15 cellular contexts compared by ENCODE assay signal in the genomic region with DNA sequence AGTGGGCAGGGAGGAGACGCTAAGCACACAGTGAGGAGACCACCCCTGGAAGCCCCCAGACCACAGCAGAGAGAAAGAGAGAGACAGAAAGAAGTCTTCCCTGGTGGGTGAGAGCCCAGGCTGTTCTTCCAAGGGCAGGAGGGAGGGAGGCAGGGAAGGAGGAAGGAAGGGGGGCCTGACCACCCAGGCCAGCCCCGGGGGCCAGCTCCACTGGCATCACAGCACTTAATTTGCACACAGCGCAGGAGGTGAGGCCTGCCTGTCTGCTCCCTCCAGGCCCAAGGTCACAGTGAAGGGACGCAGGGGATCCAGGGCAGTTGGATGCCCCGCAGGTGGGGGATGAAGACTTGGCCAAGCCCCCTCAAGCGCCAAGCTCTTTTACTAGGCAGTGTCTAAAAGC.
"Had no signal": no experiment of that assay in that cellular context is flagged by ENCODE, and none has a peak within 500 bp of the region (broad histone marks: within the 10 kb centered on the region; RNA-seq: fewer than 3 reads in every experiment).

No MANE protein-coding gene starts in this region.

- H3K4me3 Mint-ChIP-seq: activated B cell treated with CpG ODN at 0.5 μM for 24 hours; activated CD4-positive, alpha-beta T cell treated with anti-CD3 and anti-CD28 coated beads, Interleukin-2, amount 10 ng/mL, durations not matched to agents 7 days and 5 days; natural killer cell; stimulated activated naive CD8-positive, alpha-beta T cell treated with anti-CD3 and anti-CD28 coated beads, Interleukin-15, Interleukin-2, amounts not matched to agents 100 ng/mL and 50 ng/mL, for 24 hours; T-helper 1 cell treated with Interleukin-12 subunit alpha and Interleukin-12 subunit beta and Interleukin-4 antibody, amounts not matched to agents 30 μg/mL and 1 μg/mL, for 36 hours had no signal

- DNase-seq: activated B cell treated with CpG ODN at 0.5 μM for 24 hours; activated CD4-positive, alpha-beta T cell treated with anti-CD3 and anti-CD28 coated beads, Interleukin-2, amount 10 ng/mL, durations not matched to agents 7 days and 5 days; amniotic stem cell; brain microvascular endothelial cell; dermis blood vessel endothelial cell; natural killer cell; occipital lobe; stimulated activated CD4-positive, alpha-beta T cell treated with anti-CD3 and anti-CD28 coated beads, Interleukin-15, amount 100 ng/mL, for 24 hours; stimulated activated CD4-positive, alpha-beta T cell treated with anti-CD3 and anti-CD28 coated beads, Interleukin-4, amount 100 ng/mL, for 24 hours; testis had no signal

- H3K9me3 Mint-ChIP-seq: activated B cell treated with CpG ODN at 0.5 μM for 24 hours; activated CD4-positive, alpha-beta T cell treated with anti-CD3 and anti-CD28 coated beads, Interleukin-2, amount 10 ng/mL, durations not matched to agents 7 days and 5 days; activated naive CD4-positive, alpha-beta T cell treated with anti-CD3 and anti-CD28 coated beads, Interleukin-2, amount 50 U/mL, for 72 hours; activated T-helper 2 cell treated with anti-CD3 and anti-CD28 coated beads, Interferon-gamma antibody, Interleukin-2, Interleukin-4, amounts not matched to agents 10 μg/mL and 5 μg/mL and 100 μg/mL, durations not matched to agents 14 hours and 24 hours and 36 hours; natural killer cell; stimulated activated naive CD8-positive, alpha-beta T cell treated with anti-CD3 and anti-CD28 coated beads, Interleukin-15, Interleukin-2, amounts not matched to agents 100 ng/mL and 50 ng/mL, for 24 hours; T-helper 1 cell treated with Interleukin-12 subunit alpha and Interleukin-12 subunit beta and Interleukin-4 antibody, amounts not matched to agents 30 μg/mL and 1 μg/mL, for 36 hours had no signal

- H3K4me1 Mint-ChIP-seq: activated B cell treated with CpG ODN at 0.5 μM for 24 hours; activated CD4-positive, alpha-beta T cell treated with anti-CD3 and anti-CD28 coated beads, Interleukin-2, amount 10 ng/mL, durations not matched to agents 7 days and 5 days had no signal

- H3K27me3 ChIP-seq: brain microvascular endothelial cell, testis had no signal

- H3K9me3 ChIP-seq: testis had no signal

- H3K27me3 Mint-ChIP-seq: activated CD4-positive, alpha-beta T cell treated with anti-CD3 and anti-CD28 coated beads, Interleukin-2, amount 10 ng/mL, durations not matched to agents 7 days and 5 days; stimulated activated naive CD8-positive, alpha-beta T cell treated with anti-CD3 and anti-CD28 coated beads, Interleukin-15, Interleukin-2, amounts not matched to agents 100 ng/mL and 50 ng/mL, for 24 hours had no signal

- H3K36me3 Mint-ChIP-seq: activated naive CD4-positive, alpha-beta T cell treated with anti-CD3 and anti-CD28 coated beads, Interleukin-2, amount 50 U/mL, for 72 hours; natural killer cell had no signal

- H3K4me3 ChIP-seq: SK-N-MC, testis had no signal

- H3K36me3 ChIP-seq: brain microvascular endothelial cell had no signal

- H3K27ac ChIP-seq: brain microvascular endothelial cell, SK-N-MC, testis had no signal

- H3K27ac Mint-ChIP-seq: activated B cell treated with CpG ODN at 0.5 μM for 24 hours; activated CD4-positive, alpha-beta T cell treated with anti-CD3 and anti-CD28 coated beads, Interleukin-2, amount 10 ng/mL, durations not matched to agents 7 days and 5 days; activated naive CD4-positive, alpha-beta T cell treated with anti-CD3 and anti-CD28 coated beads, Interleukin-2, amount 50 U/mL, for 72 hours; activated T-helper 2 cell treated with anti-CD3 and anti-CD28 coated beads, Interferon-gamma antibody, Interleukin-2, Interleukin-4, amounts not matched to agents 10 μg/mL and 5 μg/mL and 100 μg/mL, durations not matched to agents 14 hours and 24 hours and 36 hours; natural killer cell; stimulated activated naive CD8-positive, alpha-beta T cell treated with anti-CD3 and anti-CD28 coated beads, Interleukin-15, Interleukin-2, amounts not matched to agents 100 ng/mL and 50 ng/mL, for 24 hours; T-helper 1 cell treated with Interleukin-12 subunit alpha and Interleukin-12 subunit beta and Interleukin-4 antibody, amounts not matched to agents 30 μg/mL and 1 μg/mL, for 36 hours had no signal
